8 cellular contexts compared by ENCODE assay signal in the genomic region with DNA sequence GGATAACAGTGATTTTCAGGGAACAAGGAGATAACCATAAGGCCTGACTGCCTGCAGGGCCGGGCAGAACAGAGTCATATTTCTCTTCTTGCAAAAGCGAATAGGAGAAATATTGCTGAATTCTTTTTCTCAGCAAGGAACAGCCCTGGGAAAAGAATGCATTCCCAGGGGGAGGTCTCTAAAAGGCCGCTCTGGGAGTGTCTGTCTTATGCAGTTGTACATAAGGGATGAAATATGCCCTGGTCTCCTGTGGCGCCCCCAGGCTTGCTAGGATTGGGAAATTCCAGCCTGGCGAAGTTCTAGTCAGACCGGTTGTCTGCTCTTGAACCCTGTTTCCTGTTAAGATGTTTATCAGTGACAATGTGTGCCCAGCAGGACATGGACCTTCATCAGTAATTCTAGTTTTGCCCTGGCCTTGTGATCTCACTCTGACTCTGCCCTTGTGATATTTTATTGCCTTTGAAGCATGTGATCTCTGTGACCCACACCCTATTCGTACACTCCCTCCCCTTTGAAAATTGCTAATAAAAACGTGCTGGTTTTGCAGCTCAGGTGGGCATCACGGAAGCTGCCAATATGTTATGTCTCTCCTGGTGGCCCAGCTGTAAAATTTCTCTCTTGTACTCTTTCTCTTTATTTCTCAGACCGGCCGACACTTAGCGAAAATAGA. TPM values are rescaled to one million over a fixed set of nuclear protein-coding genes. Genes with fewer than 3 reads are reported as not detected.
DNase-seq lines count a peak whose midpoint lies in the region; ATAC-seq, FAIRE-seq and TF ChIP-seq lines count a peak whose summit lies in the region.
"Not testable (repeated sequence)": the region's sequence is repeated elsewhere in the genome, so short reads cannot be mapped to it uniquely, and the experiment has no call there.

No MANE protein-coding gene starts in this region.

- not testable (repeated sequence) for H3K27ac ChIP-seq in HEK293 (ENCODE audit: extremely low read depth, low read depth, low read length); OCI-LY7 (ENCODE audit: low read depth, low read length, poor library complexity, severe bottlenecking); K562 (ENCODE audit: extremely low read depth, low read depth, low read length); endodermal cell (ENCODE audit: low read depth, low read length)

- H3K9me1 ChIP-seq in K562 (ENCODE audit: control insufficient read depth, insufficient read depth, low read length): not testable (repeated sequence)

- DNase-seq in DMS 273 (lab: John Stamatoyannopoulos, UW; ENCODE audit: unreplicated experiment): peak; percentile 22
- DNase-seq in ELF-1 (ENCODE audit: low read depth, low spot score): peak; percentile 22
- DNase-seq in NCI-H69 (lab: John Stamatoyannopoulos, UW): peak; percentile 7
- peak; percentile 12 for DNase-seq in OCI-LY7 (ENCODE audit: low spot score)
- DNase-seq in K562 (ENCODE audit: extremely low read depth in 1 of 4, low spot score in 3 of 4): not testable (repeated sequence)
- DNase-seq in endodermal cell: peak; percentile 60
- peak; percentile 15 for DNase-seq in nephron progenitor cell

- not testable (repeated sequence) for TF ChIP-seq POLR2A in K562 (conservative IDR thresholded peaks at IDR 0.05)

- intact Hi-C loops in OCI-LY7 (cut with micrococcal nuclease; ENCODE audit: unreplicated experiment); K562 (cut with micrococcal nuclease): not testable (repeated sequence)

- H3K4me1 ChIP-seq in HEK293 (ENCODE audit: control insufficient read depth, insufficient read depth, low read length); OCI-LY7 (ENCODE audit: insufficient read depth, low read length, poor library complexity, severe bottlenecking); K562 (replicated peaks in 1 of 2; ENCODE audit: control insufficient read depth in 2 of 2, insufficient read depth in 2 of 2, low read length in 2 of 2); endodermal cell (ENCODE audit: control insufficient read depth, insufficient read depth, low read length): not testable (repeated sequence)

- not testable (repeated sequence) for H4K20me1 ChIP-seq in OCI-LY7 (ENCODE audit: insufficient read depth, low read length); K562 (replicated peaks; ENCODE audit: control insufficient read depth, insufficient read depth, low read length)

- not testable (repeated sequence) for TF ChIP-seq CTCF in HEK293 (tag by site-specific recombination; IDR thresholded peaks at IDR 0.05); OCI-LY7 (conservative IDR thresholded peaks at IDR 0.05; ENCODE audit: low read length); K562 (IDR thresholded peaks at IDR 0.05 in 2 of 3, conservative IDR thresholded peaks at IDR 0.05 in 1 of 3; ENCODE audit: insufficient read depth in 2 of 3, low read depth in 1 of 3, low read length in 3 of 3); endodermal cell (conservative IDR thresholded peaks at IDR 0.05); nephron progenitor cell (IDR thresholded peaks at IDR 0.05)

- not testable (repeated sequence) for H3K27me3 ChIP-seq in K562 (ENCODE audit: control insufficient read depth in 2 of 2, insufficient read depth in 2 of 2, low read length in 2 of 2); endodermal cell (ENCODE audit: control insufficient read depth, insufficient read depth, low read length, poor library complexity, severe bottlenecking)

- H3K9me3 Mint-ChIP-seq in endodermal cell (peaks cover 35% of the 10 kb centered on the region), nephron progenitor cell (peaks cover 31% of the 10 kb centered on the region)

- not testable (repeated sequence) for H3K9me3 ChIP-seq in HEK293 (ENCODE audit: control insufficient read depth, insufficient read depth, low read depth, low read length); OCI-LY7 (ENCODE audit: low read length); K562 (replicated peaks; ENCODE audit: control insufficient read depth, insufficient read depth, low read depth, low read length)
- peaks cover 24% of the 10 kb centered on the region for H3K9me3 ChIP-seq in endodermal cell (ENCODE audit: control insufficient read depth, low read length)

- POLR2A ChIA-PET in HEK293 (lab: Yijun Ruan, JAX); OCI-LY7 (lab: Charles Lee); K562 (lab: Yijun Ruan, JAX): not testable (repeated sequence)

- not testable (repeated sequence) for H3K79me2 ChIP-seq in OCI-LY7 (ENCODE audit: insufficient read depth, low read depth, low read length); K562 (ENCODE audit: control insufficient read depth, insufficient read depth, low read length)

- not testable (repeated sequence) for H3K9me2 ChIP-seq in OCI-LY7 (ENCODE audit: insufficient read depth, low read length)

- H3K36me3 ChIP-seq in HEK293 (ENCODE audit: control insufficient read depth in 2 of 2, insufficient read depth in 1 of 2, low read length in 2 of 2); OCI-LY7 (ENCODE audit: insufficient read depth, low read length); K562 (ENCODE audit: control insufficient read depth, insufficient read depth, low read length); endodermal cell (ENCODE audit: control insufficient read depth, insufficient read depth, low read length): not testable (repeated sequence)

- H3K27me3 Mint-ChIP-seq in endodermal cell (ENCODE audit: insufficient read depth); nephron progenitor cell (ENCODE audit: low read depth, poor library complexity): not testable (repeated sequence)

- CTCF ChIA-PET in HEK293 (lab: Yijun Ruan, JAX); OCI-LY7 (lab: Charles Lee; ENCODE audit: unreplicated experiment); K562 (lab: Yijun Ruan, JAX; ENCODE audit: low intra/inter-chr PET ratio): not testable (repeated sequence)

- 5% methylated on average over 10 of the region's 12 CpGs for WGBS in K562 (ENCODE audit: insufficient coverage, low coverage, missing lambda C conversion rate)
- 85 to 92% methylated on average over 7 to 12 of the region's 12 CpGs for WGBS in endodermal cell (ENCODE audit: insufficient coverage in 1 of 2, insufficient read length in 1 of 2), 2 experiments

- BruUV-seq in OCI-LY7 (replicated peaks; lab: Mats Ljungman, UMichigan); K562 (replicated peaks; lab: Mats Ljungman, UMichigan): not testable (repeated sequence)

- TF ChIP-seq EP300 in K562 (IDR thresholded peaks at IDR 0.05; ENCODE audit: low read length): not testable (repeated sequence)

- H3K9ac ChIP-seq in K562 (ENCODE audit: insufficient read depth in 1 of 2, low read depth in 2 of 2, low read length in 2 of 2); endodermal cell (ENCODE audit: extremely low read depth, low read length, poor library complexity, severe bottlenecking): not testable (repeated sequence)

- H3K36me3 Mint-ChIP-seq in endodermal cell (ENCODE audit: low read depth): peaks cover 13% of the 10 kb centered on the region
- not testable (repeated sequence) for H3K36me3 Mint-ChIP-seq in nephron progenitor cell (ENCODE audit: low read depth)

- H3K4me3 Mint-ChIP-seq in endodermal cell, nephron progenitor cell: not testable (repeated sequence)

- not testable (repeated sequence) for TF ChIP-seq RAD21 in K562 (CRISPR knock-in tag; conservative IDR thresholded peaks at IDR 0.05 in 1 of 2, IDR thresholded peaks at IDR 0.05 in 1 of 2)

- not testable (repeated sequence) for H3K4me1 Mint-ChIP-seq in endodermal cell, nephron progenitor cell

- not testable (repeated sequence) for H3K27ac Mint-ChIP-seq in endodermal cell, nephron progenitor cell

- not testable (repeated sequence) for H3K4me3 ChIP-seq in HEK293 (ENCODE audit: low read depth, low read length); OCI-LY7 (ENCODE audit: low read depth, low read length, poor library complexity, severe bottlenecking); K562; endodermal cell (ENCODE audit: low read length)

- not testable (repeated sequence) for H3K4me2 ChIP-seq in OCI-LY7 (ENCODE audit: low read length); K562 (ENCODE audit: insufficient read depth, low read length)

- ATAC-seq in K562: not testable (repeated sequence)

- not testable (repeated sequence) for FAIRE-seq in K562 (lab: Jason Lieb, UNC)

- H2AFZ ChIP-seq in OCI-LY7 (ENCODE audit: low read length); K562 (ENCODE audit: low read depth, low read length): not testable (repeated sequence)

- in situ Hi-C loops in K562 (cut with MboI): not testable (repeated sequence)

RNA-seq across cellular contexts. Expression of a gene that starts 28.9 kb away (rescaled TPM):
- 99.2 and 116 TPM in 2 replicates for total RNA-seq in OCI-LY7 (2014; rRNA removed; shearing (Covaris generic))
- total RNA-seq in OCI-LY7 (2022) (103 and 131 TPM in 2 replicates), K562 (2014; rRNA removed) (18.0 and 20.0 TPM in 2 replicates), K562 (2014; rRNA removed; fragmentation: Illumina TruSeq; extraction: Trizol) (29.1 and 36.3 TPM in 2 replicates), K562 (2015; rRNA removed; fragmentation: Illumina TruSeq; extraction: Trizol) (23.6 and 25.4 TPM in 2 replicates), K562 (2021) (19.1 TPM in 2 replicates), endodermal cell (10 to 100 TPM; 61.0 to 91.8 TPM)
- total RNA-seq in K562 (2011; cell fraction: chromatin; rRNA removed; ENCODE audit: low replicate concordance): 9.0 and 83.5 TPM in 2 replicates
- 6.8 and 13.0 TPM in 2 replicates for total RNA-seq in K562 (2011; cell fraction: nucleolus; rRNA removed)
- total RNA-seq in K562 (2011; cell fraction: nucleoplasm; rRNA removed): 19.1 and 24.1 TPM in 2 replicates
- polyA plus RNA-seq in K562 (2011; rRNA removed) (19.9 and 25.5 TPM in 2 replicates), K562 (2014; fragmentation: Illumina TruSeq; extraction: Trizol) (22.3 and 26.4 TPM in 2 replicates), K562 (2014; fragmentation: Nextera tagmentation; extraction: Ambion mirVana) (1 to 10 TPM; 5.0 to 5.5 TPM), K562 (2014; rRNA removed) (17.5 and 18.0 TPM in 2 replicates)
- 4.6 and 4.9 TPM in 2 replicates for polyA plus RNA-seq in K562 (2011; cell fraction: cytosol; rRNA removed)
- 13.4 and 15.3 TPM in 2 replicates for polyA plus RNA-seq in K562 (2011; cell fraction: nucleus; rRNA removed)
- 11.7 and 15.0 TPM in 2 replicates for polyA plus RNA-seq in K562 (2012)
- polyA minus RNA-seq in K562 (2011; rRNA and poly(A)+ RNA removed): 31.6 and 32.9 TPM in 2 replicates
- 11.0 and 15.7 TPM in 2 replicates for polyA minus RNA-seq in K562 (2011; cell fraction: cytosol; rRNA and poly(A)+ RNA removed)
- polyA minus RNA-seq in K562 (2011; cell fraction: nucleus; rRNA and poly(A)+ RNA removed): 20.1 and 29.9 TPM in 2 replicates
- polyA plus RNA-seq in endodermal cell (2013, experiment 1 of 2): 46.4 TPM
- polyA plus RNA-seq in endodermal cell (2013, experiment 2 of 2): 59.0 TPM
